Comparison of ENCODE assay signal across 28 cellular contexts in genomic region chr2:35827086-35827485, GRCh38.
"Had no signal": no experiment of that assay in that cellular context is flagged by ENCODE, and none has a peak within 500 bp of the region (broad histone marks: within the 10 kb centered on the region; RNA-seq: fewer than 3 reads in every experiment).

No MANE protein-coding gene starts in this region.

- H3K4me3 ChIP-seq: neural progenitor cell, pancreas, prostate gland, right lobe of liver, sigmoid colon, stomach, thoracic aorta, thyroid gland, transverse colon, upper lobe of right lung, uterus had no signal

- H3K27me3 ChIP-seq: neural progenitor cell, neutrophil, pancreas, right lobe of liver, sigmoid colon, stomach, thyroid gland, transverse colon, upper lobe of right lung, uterus had no signal

- H3K9ac ChIP-seq: neural progenitor cell had no signal

- H3K36me3 Mint-ChIP-seq: naive thymus-derived CD4-positive, alpha-beta T cell; natural killer cell; neural progenitor cell; stimulated activated effector memory CD8-positive, alpha-beta T cell treated with anti-CD3 and anti-CD28 coated beads, Interleukin-12 subunit alpha, Interleukin-12 subunit beta, amount 100 ng/mL, for 72 hours; stimulated activated naive B cell treated with anti-CD40 and anti-IgM and Interleukin-4, amounts not matched to agents 10 μg/mL and 1 μg/mL and 100 μg/mL, for 72 hours; type B pancreatic cell had no signal

- H3K4me1 Mint-ChIP-seq: naive thymus-derived CD4-positive, alpha-beta T cell; natural killer cell; nephron; stimulated activated effector memory CD8-positive, alpha-beta T cell treated with anti-CD3 and anti-CD28 coated beads, Interleukin-12 subunit alpha, Interleukin-12 subunit beta, amount 100 ng/mL, for 72 hours; stimulated activated naive B cell treated with anti-CD40 and anti-IgM and Interleukin-4, amounts not matched to agents 10 μg/mL and 1 μg/mL and 100 μg/mL, for 72 hours had no signal

- H3K4me3 Mint-ChIP-seq: naive thymus-derived CD4-positive, alpha-beta T cell; natural killer cell; nephron; neural progenitor cell; stimulated activated effector memory CD8-positive, alpha-beta T cell treated with anti-CD3 and anti-CD28 coated beads, Interleukin-12 subunit alpha, Interleukin-12 subunit beta, amount 100 ng/mL, for 72 hours; stimulated activated naive B cell treated with anti-CD40 and anti-IgM and Interleukin-4, amounts not matched to agents 10 μg/mL and 1 μg/mL and 100 μg/mL, for 72 hours; stimulated activated naive CD8-positive, alpha-beta T cell treated with anti-CD3 and anti-CD28 coated beads, Interleukin-15, Interleukin-2, amounts not matched to agents 100 ng/mL and 50 ng/mL, for 24 hours; type B pancreatic cell had no signal

- H3K4me1 ChIP-seq: pancreas, prostate gland, right lobe of liver, sigmoid colon, stomach, thyroid gland, transverse colon, upper lobe of right lung, uterus had no signal

- H3K4me2 ChIP-seq: neural progenitor cell had no signal

- H3K27ac Mint-ChIP-seq: naive thymus-derived CD4-positive, alpha-beta T cell; natural killer cell; nephron; neural progenitor cell; stimulated activated effector memory CD8-positive, alpha-beta T cell treated with anti-CD3 and anti-CD28 coated beads, Interleukin-12 subunit alpha, Interleukin-12 subunit beta, amount 100 ng/mL, for 72 hours; stimulated activated naive B cell treated with anti-CD40 and anti-IgM and Interleukin-4, amounts not matched to agents 10 μg/mL and 1 μg/mL and 100 μg/mL, for 72 hours; stimulated activated naive CD8-positive, alpha-beta T cell treated with anti-CD3 and anti-CD28 coated beads, Interleukin-15, Interleukin-2, amounts not matched to agents 100 ng/mL and 50 ng/mL, for 24 hours; type B pancreatic cell had no signal

- ATAC-seq: naive thymus-derived CD4-positive, alpha-beta T cell; natural killer cell; pancreas; right cardiac atrium; right lobe of liver; stimulated activated effector memory CD8-positive, alpha-beta T cell treated with anti-CD3 and anti-CD28 coated beads, Interleukin-12 subunit alpha, Interleukin-12 subunit beta, amount 100 ng/mL, for 72 hours; stimulated activated naive B cell treated with anti-CD40 and anti-IgM and Interleukin-4, amounts not matched to agents 10 μg/mL and 1 μg/mL and 100 μg/mL, for 72 hours; upper lobe of right lung had no signal

- H3K36me3 ChIP-seq: neural progenitor cell, neutrophil, pancreas, prostate gland, right lobe of liver, sigmoid colon, stomach, thoracic aorta, thyroid gland, transverse colon, upper lobe of right lung, uterus had no signal

- DNase-seq: naive thymus-derived CD4-positive, alpha-beta T cell; natural killer cell; nucleus accumbens; pancreas; retina; right cardiac atrium; right lobe of liver; sigmoid colon; small intestine; stimulated activated CD4-positive, alpha-beta T cell treated with anti-CD3 and anti-CD28 coated beads, Interleukin-15, amount 100 ng/mL, for 24 hours; stimulated activated CD4-positive, alpha-beta T cell treated with anti-CD3 and anti-CD28 coated beads, Interleukin-2, amount 100 ng/mL, for 24 hours; stimulated activated CD4-positive, alpha-beta T cell treated with anti-CD3 and anti-CD28 coated beads, Interleukin-2, amount 100 ng/mL, for 48 hours; stimulated activated CD4-positive, alpha-beta T cell treated with anti-CD3 and anti-CD28 coated beads, Interleukin-4, amount 100 ng/mL, for 24 hours; stimulated activated naive B cell treated with anti-CD40 and anti-IgM and Interleukin-4, amounts not matched to agents 10 μg/mL and 1 μg/mL and 100 μg/mL, for 72 hours; stimulated activated naive CD4-positive, alpha-beta T cell treated with Interleukin-2 at 50 U/mL for 16 hours; stomach; thyroid gland; transverse colon; upper lobe of right lung; uterus had no signal

- H3K27me3 Mint-ChIP-seq: stimulated activated naive B cell treated with anti-CD40 and anti-IgM and Interleukin-4, amounts not matched to agents 10 μg/mL and 1 μg/mL and 100 μg/mL, for 72 hours; stimulated activated naive CD8-positive, alpha-beta T cell treated with anti-CD3 and anti-CD28 coated beads, Interleukin-15, Interleukin-2, amounts not matched to agents 100 ng/mL and 50 ng/mL, for 24 hours had no signal

- H3K27ac ChIP-seq: neural progenitor cell, neutrophil, pancreas, prostate gland, right lobe of liver, sigmoid colon, stomach, thoracic aorta, thyroid gland, transverse colon, upper lobe of right lung, uterus had no signal

- H3K9me3 ChIP-seq: pancreas, prostate gland, right lobe of liver, sigmoid colon, stomach, thoracic aorta, thyroid gland, transverse colon, upper lobe of right lung, uterus had no signal
